ENCODE assay signal across 1 cellular context in genomic region chr2:47070920-47071824, GRCh38.
TF ChIP-seq lines count a peak whose summit lies in the region.

No MANE protein-coding gene starts in this region.

TF ChIP-seq in HepG2, 621 proteins besides CTCF, POLR2A, EP300 and RAD21 (continued from another document and continues in another):
- no peak for TF ChIP-seq KIAA2018 (CRISPR knock-in tag; IDR thresholded peaks at IDR 0.05; ENCODE audit: borderline replicate concordance)
- no peak; the same call in 1 of the 2 replicates for TF ChIP-seq DRAP1 (CRISPR knock-in tag; IDR thresholded peaks at IDR 0.05)
- peak; percentile 21; the same call in 1 of the 2 replicates for TF ChIP-seq MEIS2 (CRISPR knock-in tag; IDR thresholded peaks at IDR 0.05)
- TF ChIP-seq RBM22 (optimal IDR thresholded peaks at IDR 0.05; ENCODE audit: low read length) = no peak
- no peak for TF ChIP-seq AGO1 (IDR thresholded peaks at IDR 0.05; ENCODE audit: low read depth, low read length, poor library complexity, severe bottlenecking)
- TF ChIP-seq MXD1 (CRISPR knock-in tag; IDR thresholded peaks at IDR 0.05) = no peak
- TF ChIP-seq NR2F2 (IDR thresholded peaks at IDR 0.05; ENCODE audit: borderline replicate concordance, low read depth) = no peak
- TF ChIP-seq LRRFIP1 (CRISPR knock-in tag; conservative IDR thresholded peaks at IDR 0.05) = no peak
- no peak; the same call in 1 of the 2 replicates for TF ChIP-seq ZNF639 (CRISPR knock-in tag; conservative IDR thresholded peaks at IDR 0.05)
- no peak for TF ChIP-seq ZNF326 (CRISPR knock-in tag; IDR thresholded peaks at IDR 0.05; ENCODE audit: borderline replicate concordance)
- TF ChIP-seq MTA1 (CRISPR knock-in tag; IDR thresholded peaks at IDR 0.05; ENCODE audit: borderline replicate concordance) = peak; percentile 84; the same call in 1 of the 2 replicates
- TF ChIP-seq SYNCRIP (IDR thresholded peaks at IDR 0.05; ENCODE audit: insufficient read depth, low read depth, low read length) = no peak
- peak; percentile 40; the same call in 1 of the 2 replicates for TF ChIP-seq PITX1 (CRISPR knock-in tag; IDR thresholded peaks at IDR 0.05)
- TF ChIP-seq KLF15 (CRISPR knock-in tag; IDR thresholded peaks at IDR 0.05; ENCODE audit: borderline replicate concordance) = no peak
- no peak for TF ChIP-seq ZNF446 (CRISPR knock-in tag; IDR thresholded peaks at IDR 0.05)
- 0 out of 2 replicates have a peak, but pooled peaks have one; percentile 15 for TF ChIP-seq DZIP1 (CRISPR knock-in tag; IDR thresholded peaks at IDR 0.05)
- TF ChIP-seq ZBTB7B (CRISPR knock-in tag; IDR thresholded peaks at IDR 0.05) = peak; percentile 92
- 0 out of 2 replicates have a peak, but pooled peaks have one; percentile 16 for TF ChIP-seq ATAD3A (CRISPR knock-in tag; IDR thresholded peaks at IDR 0.05)
- TF ChIP-seq ZNF33B (CRISPR knock-in tag; IDR thresholded peaks at IDR 0.05) = no peak; the same call in 1 of the 2 replicates
- 0 out of 2 replicates have a peak, but pooled peaks have one; percentile 49 for TF ChIP-seq PCBP1 (IDR thresholded peaks at IDR 0.05; ENCODE audit: borderline replicate concordance, low read depth, low read length)
- TF ChIP-seq ZKSCAN1 (IDR thresholded peaks at IDR 0.05; ENCODE audit: low read length) = no peak
- TF ChIP-seq EED (CRISPR knock-in tag; IDR thresholded peaks at IDR 0.05) = peak; percentile 64
- no peak for TF ChIP-seq ZNF777 (CRISPR knock-in tag; IDR thresholded peaks at IDR 0.05)
- TF ChIP-seq AKAP8 (CRISPR knock-in tag; IDR thresholded peaks at IDR 0.05) = no peak; the same call in 1 of the 2 replicates
- TF ChIP-seq MXI1 (IDR thresholded peaks at IDR 0.05; ENCODE audit: borderline replicate concordance, low read depth, low read length) = peak; percentile 51; the same call in 1 of the 3 replicates
- TF ChIP-seq UBTF (CRISPR knock-in tag; IDR thresholded peaks at IDR 0.05) = no peak
- peak; percentile 59; the same call in 1 of the 2 replicates for TF ChIP-seq CREM (IDR thresholded peaks at IDR 0.05)
- no peak for TF ChIP-seq CREM (CRISPR knock-in tag; IDR thresholded peaks at IDR 0.05)
- peak; percentile 76 for TF ChIP-seq ZNF281 (CRISPR knock-in tag; IDR thresholded peaks at IDR 0.05; ENCODE audit: borderline replicate concordance)
- TF ChIP-seq NBN (conservative IDR thresholded peaks at IDR 0.05) = no peak
- TF ChIP-seq XBP1 (CRISPR knock-in tag; IDR thresholded peaks at IDR 0.05) = no peak
- no peak for TF ChIP-seq ARID2 (CRISPR knock-in tag; IDR thresholded peaks at IDR 0.05; ENCODE audit: borderline replicate concordance)
- TF ChIP-seq ZNF230 (CRISPR knock-in tag; IDR thresholded peaks at IDR 0.05) = 0 out of 2 replicates have a peak, but pooled peaks have one; percentile 53
- TF ChIP-seq ISL2 (CRISPR knock-in tag; IDR thresholded peaks at IDR 0.05) = peak; percentile 65
- TF ChIP-seq CERS6 (CRISPR knock-in tag; IDR thresholded peaks at IDR 0.05) = no peak
- 0 out of 2 replicates have a peak, but pooled peaks have one; percentile 70 for TF ChIP-seq ZNF264 (CRISPR knock-in tag; IDR thresholded peaks at IDR 0.05)
- no peak for TF ChIP-seq SP2 (CRISPR knock-in tag; IDR thresholded peaks at IDR 0.05)
- TF ChIP-seq ZNF567 (CRISPR knock-in tag; IDR thresholded peaks at IDR 0.05; ENCODE audit: borderline replicate concordance) = no peak; the same call in 1 of the 2 replicates
- no peak for TF ChIP-seq SMARCC2 (IDR thresholded peaks at IDR 0.05)
